9 cellular contexts compared by ENCODE assay signal in genomic region chr5:169548315-169548714, GRCh38. TPM values are rescaled to one million over a fixed set of nuclear protein-coding genes. Genes with fewer than 3 reads are reported as not detected.
DNase-seq lines count a peak whose midpoint lies in the region; ATAC-seq, FAIRE-seq and TF ChIP-seq lines count a peak whose summit lies in the region.
"Had no signal": no experiment of that assay in that cellular context is flagged by ENCODE, and none has a peak within 500 bp of the region (broad histone marks: within the 10 kb centered on the region; RNA-seq: fewer than 3 reads in every experiment).

No MANE protein-coding gene starts in this region.

- H3K9me3 Mint-ChIP-seq in neural crest cell, result no peaks in the 10 kb centered on the region
- H3K9me3 Mint-ChIP-seq in T-cell, result peaks cover 0 to 1% (median under 1%) of the 10 kb centered on the region in 3 donors
- H3K9me3 Mint-ChIP-seq: activated naive CD8-positive, alpha-beta T cell treated with anti-CD3 and anti-CD28 coated beads, Interleukin-2, amount 10 ng/mL, durations not matched to agents 7 days and 5 days had no signal

- POLR2A ChIA-PET in T-cell (lab: Charles Lee), result no interaction called here

- H3K4me3 Mint-ChIP-seq in neural crest cell (no peak overlapping the region), T-cell (no peak overlapping the region)
- H3K4me3 Mint-ChIP-seq: activated naive CD8-positive, alpha-beta T cell treated with anti-CD3 and anti-CD28 coated beads, Interleukin-2, amount 10 ng/mL, durations not matched to agents 7 days and 5 days had no signal

- peak; percentile 59 for FAIRE-seq in endometrium (lab: Jason Lieb, UNC)

- no peak overlapping the region for H3K27ac Mint-ChIP-seq in neural crest cell (ENCODE audit: unreplicated experiment)
- no peak overlapping the region for H3K27ac Mint-ChIP-seq in T-cell
- H3K27ac Mint-ChIP-seq: activated naive CD8-positive, alpha-beta T cell treated with anti-CD3 and anti-CD28 coated beads, Interleukin-2, amount 10 ng/mL, durations not matched to agents 7 days and 5 days had no signal

- CTCF ChIA-PET in T-cell (lab: Charles Lee), result no interaction called here

- peaks cover 81% of the 10 kb centered on the region for H3K27me3 Mint-ChIP-seq in neural crest cell (ENCODE audit: low read depth)
- H3K27me3 Mint-ChIP-seq in T-cell, result peaks cover 52 to 68% of the 10 kb centered on the region in 2 donors

- H3K36me3 Mint-ChIP-seq in neural crest cell (ENCODE audit: low read depth), result no peaks in the 10 kb centered on the region
- no peaks in the 10 kb centered on the region for H3K36me3 Mint-ChIP-seq in T-cell
- H3K36me3 Mint-ChIP-seq: activated naive CD8-positive, alpha-beta T cell treated with anti-CD3 and anti-CD28 coated beads, Interleukin-2, amount 10 ng/mL, durations not matched to agents 7 days and 5 days had no signal

- DNase-seq in EL, result peak; percentile 39
- DNase-seq in NCI-H1694 (lab: John Stamatoyannopoulos, UW), result peak; percentile 16
- no peak for DNase-seq in neural crest cell (ENCODE audit: low read depth, low spot score)
- DNase-seq in GDM1 (lab: John Stamatoyannopoulos, UW), result no peak
- DNase-seq in GM19240 (ENCODE audit: insufficient read length, low spot score), result no peak
- DNase-seq in T-cell, result no peak
- DNase-seq: activated naive CD8-positive, alpha-beta T cell treated with anti-CD3 and anti-CD28 coated beads, Interleukin-2, amount 10 ng/mL, durations not matched to agents 7 days and 5 days had no signal

- no peaks in the 10 kb centered on the region for H3K4me1 Mint-ChIP-seq in neural crest cell
- no peaks in the 10 kb centered on the region for H3K4me1 Mint-ChIP-seq in T-cell
- H3K4me1 Mint-ChIP-seq: activated naive CD8-positive, alpha-beta T cell treated with anti-CD3 and anti-CD28 coated beads, Interleukin-2, amount 10 ng/mL, durations not matched to agents 7 days and 5 days had no signal

- peak; percentile 62 for TF ChIP-seq CTCF in neural crest cell (conservative IDR thresholded peaks at IDR 0.05)

- ATAC-seq in T-cell (replicated peaks in 1 of 4) (no peak), GM19467 (IDR thresholded peaks at IDR 0.05; ENCODE audit: unreplicated experiment) (no peak)

RNA-seq across cellular contexts. Expression of gene SPDL1, which starts 35.3 kb away (rescaled TPM):
- total RNA-seq in neural crest cell, result 53.3 and 59.1 TPM in 2 replicates
- total RNA-seq in T-cell, result 10 to 100 TPM in 4 of 5 donors, 1 to 10 TPM in 1; 3.2 to 13.8 (median 11.9) TPM

Comparison
In these comparisons a context has a peak if more than half of its experiments do, and no peak if none do; other contexts are left out.
1. DNase-seq: peak in EL (single experiment) and NCI-H1694 (single experiment); none in neural crest cell (single experiment), GDM1 (single experiment), GM19240 (single experiment) and T-cell (0 of 34).